9 cellular contexts compared by ENCODE assay signal in the genomic region with DNA sequence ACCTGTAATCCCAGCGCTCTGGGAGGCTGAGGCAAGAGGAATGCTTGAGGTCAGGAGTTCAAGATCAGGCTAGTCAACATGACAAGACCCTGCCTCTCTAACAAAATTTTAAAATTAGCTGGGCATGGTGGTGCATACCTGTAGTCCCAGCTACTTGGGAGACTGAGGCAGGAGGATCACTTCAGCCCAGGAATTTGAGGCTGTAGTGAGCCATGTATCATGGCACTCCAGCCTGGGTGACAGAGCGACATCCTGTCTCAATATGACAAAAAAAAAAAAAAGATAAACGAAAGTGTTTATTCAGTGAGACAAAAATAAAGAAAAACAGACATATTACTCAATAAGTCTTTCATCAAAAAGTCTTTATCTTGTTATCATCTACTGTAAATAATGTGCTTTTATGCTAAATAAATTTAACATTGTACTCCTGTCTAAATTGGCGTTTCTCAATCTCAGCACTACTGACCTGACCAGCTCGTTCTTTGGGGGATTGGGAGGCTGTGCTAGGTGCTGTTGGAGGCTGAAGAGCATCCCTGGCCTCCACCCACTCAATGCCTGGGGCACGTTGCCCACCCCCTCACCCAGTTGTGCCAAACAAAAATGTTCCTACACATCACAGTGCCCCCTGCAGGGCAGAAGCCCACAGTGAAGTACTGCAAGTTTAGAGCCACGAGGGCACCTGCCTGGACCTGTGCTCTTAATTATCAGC. TPM values are rescaled to one million over a fixed set of nuclear protein-coding genes. Genes with fewer than 3 reads are reported as not detected.
DNase-seq lines count a peak whose midpoint lies in the region; ATAC-seq lines count a peak whose summit lies in the region.
"Had no signal": no experiment of that assay in that cellular context is flagged by ENCODE, and none has a peak within 500 bp of the region (broad histone marks: within the 10 kb centered on the region; RNA-seq: fewer than 3 reads in every experiment).

No MANE protein-coding gene starts in this region.

- peaks cover 13% of the 10 kb centered on the region for H3K36me3 ChIP-seq in mesendoderm (ENCODE audit: control insufficient read depth, insufficient read depth, low read length)

- peaks cover 82% of the 10 kb centered on the region for H3K36me3 Mint-ChIP-seq in activated CD8-positive, alpha-beta T cell treated with anti-CD3 and anti-CD28 coated beads, Interleukin-2, amount 10 ng/mL, durations not matched to agents 7 days and 5 days (ENCODE audit: low read depth)

- CTCF ChIA-PET in activated CD8-positive, alpha-beta T cell treated with anti-CD3 and anti-CD28 coated beads, Interleukin-2, amount 10 ng/mL, durations not matched to agents 7 days and 5 days (lab: Charles Lee), result interaction anchor here (0.7 to 1.1 kb wide), 8 partner anchors 12 to 330 kb away, joined by 3 to 4 read pairs (median 3); no protein-coding TSS in a partner anchor

- H3K18ac ChIP-seq in mesendoderm (ENCODE audit: low read length), result no peak overlapping the region

- peaks cover 5% of the 10 kb centered on the region for H3K79me1 ChIP-seq in mesendoderm (ENCODE audit: low read length)

- no peak overlapping the region for H3K4ac ChIP-seq in mesendoderm (ENCODE audit: low read depth, low read length)

- H3K27me3 ChIP-seq in mesendoderm (ENCODE audit: insufficient read depth, low read length, poor library complexity), result no peaks in the 10 kb centered on the region

- H3K56ac ChIP-seq in mesendoderm (ENCODE audit: low read length), result no peak overlapping the region

- peak overlapping the region; percentile 8 for H3K27ac Mint-ChIP-seq in activated CD8-positive, alpha-beta T cell treated with anti-CD3 and anti-CD28 coated beads, Interleukin-2, amount 10 ng/mL, durations not matched to agents 7 days and 5 days

- H3K4me1 ChIP-seq in mesendoderm (ENCODE audit: control insufficient read depth, low read depth, low read length), result no peaks in the 10 kb centered on the region

- no peak overlapping the region for H3K4me3 Mint-ChIP-seq in activated CD8-positive, alpha-beta T cell treated with anti-CD3 and anti-CD28 coated beads, Interleukin-2, amount 10 ng/mL, durations not matched to agents 7 days and 5 days

- H3K27me3 Mint-ChIP-seq in activated CD8-positive, alpha-beta T cell treated with anti-CD3 and anti-CD28 coated beads, Interleukin-2, amount 10 ng/mL, durations not matched to agents 7 days and 5 days (ENCODE audit: low read depth), result no peaks in the 10 kb centered on the region

- peak in 2 of 3 experiments; percentile 9 to 35 for DNase-seq in NCI-H1417 (lab: John Stamatoyannopoulos, UW)
- DNase-seq in NCI-H1417 treated with DMSO at 0.1 percent for 48 hours (lab: John Stamatoyannopoulos, UW), result no peak
- peak; percentile 31 for DNase-seq in activated CD8-positive, alpha-beta T cell treated with anti-CD3 and anti-CD28 coated beads, Interleukin-2, amount 10 ng/mL, durations not matched to agents 7 days and 5 days
- peak; percentile 45 for DNase-seq in mesendoderm
- DNase-seq in SKM-1 (lab: John Stamatoyannopoulos, UW; ENCODE audit: unreplicated experiment), result no peak
- DNase-seq in epidermal melanocyte (ENCODE audit: insufficient read length, low spot score), result no peak
- DNase-seq in NCI-H1048 (lab: John Stamatoyannopoulos, UW), result no peak

- no peak overlapping the region for H3K23ac ChIP-seq in mesendoderm (ENCODE audit: low read length)

- H3K9ac ChIP-seq in mesendoderm (ENCODE audit: low read length), result no peak overlapping the region

- no peak overlapping the region for H3K4me3 ChIP-seq in mesendoderm (ENCODE audit: low read length)

- ATAC-seq in HG03103 (IDR thresholded peaks at IDR 0.05; ENCODE audit: low read depth, unreplicated experiment), result peak; percentile 58
- peak; percentile 47 for ATAC-seq in activated CD8-positive, alpha-beta T cell treated with anti-CD3 and anti-CD28 coated beads, Interleukin-2, amount 10 ng/mL, durations not matched to agents 7 days and 5 days
- ATAC-seq: left lobe of liver had no signal

- H3K4me2 ChIP-seq in mesendoderm (ENCODE audit: low read length), result no peak overlapping the region

- no CpG with 5 or more reads among the region's 7 CpGs for WGBS in mesendoderm (ENCODE audit: extremely low coverage, insufficient coverage, low lambda C conversion rate)

- no peak overlapping the region for H4K8ac ChIP-seq in mesendoderm (ENCODE audit: low read depth, low read length)

- peaks cover 9% of the 10 kb centered on the region for H3K4me1 Mint-ChIP-seq in activated CD8-positive, alpha-beta T cell treated with anti-CD3 and anti-CD28 coated beads, Interleukin-2, amount 10 ng/mL, durations not matched to agents 7 days and 5 days (ENCODE audit: low read depth)

- no peak overlapping the region for H2BK15ac ChIP-seq in mesendoderm (replicated peaks; ENCODE audit: low read depth)

- H2AK5ac ChIP-seq in mesendoderm (ENCODE audit: low read length), result no peak overlapping the region

- no peak overlapping the region for H3K27ac ChIP-seq in mesendoderm (ENCODE audit: low read depth, low read length)

- H3K79me2 ChIP-seq in mesendoderm (ENCODE audit: control insufficient read depth, insufficient read depth, low read length), result peaks cover 3% of the 10 kb centered on the region

- H2BK120ac ChIP-seq in mesendoderm (ENCODE audit: low read depth, low read length), result no peak overlapping the region

- H2BK5ac ChIP-seq in mesendoderm (ENCODE audit: low read length), result no peak overlapping the region

- POLR2A ChIA-PET in activated CD8-positive, alpha-beta T cell treated with anti-CD3 and anti-CD28 coated beads, Interleukin-2, amount 10 ng/mL, durations not matched to agents 7 days and 5 days (lab: Charles Lee), result no interaction called here

- H4K5ac ChIP-seq in mesendoderm (ENCODE audit: low read length), result no peak overlapping the region

- no peaks in the 10 kb centered on the region for H3K9me3 Mint-ChIP-seq in activated CD8-positive, alpha-beta T cell treated with anti-CD3 and anti-CD28 coated beads, Interleukin-2, amount 10 ng/mL, durations not matched to agents 7 days and 5 days (ENCODE audit: insufficient read depth)

RNA-seq across cellular contexts. Expression of a gene that starts 57.7 kb away (rescaled TPM):
- total RNA-seq in activated CD8-positive, alpha-beta T cell treated with anti-CD3 and anti-CD28 coated beads, Interleukin-2, amount 10 ng/mL, durations not matched to agents 7 days and 5 days, result 100 to 1,000 TPM; 154 TPM
- 29.4 TPM for polyA plus RNA-seq in mesendoderm (2013, experiment 1 of 2)
- 30.0 TPM for polyA plus RNA-seq in mesendoderm (2013, experiment 2 of 2)

RNA-seq across cellular contexts. Expression of a gene that starts 59.3 kb away (rescaled TPM):
- 1 to 10 TPM; 7.0 to 7.2 TPM for total RNA-seq in activated CD8-positive, alpha-beta T cell treated with anti-CD3 and anti-CD28 coated beads, Interleukin-2, amount 10 ng/mL, durations not matched to agents 7 days and 5 days
- 0.59 TPM for polyA plus RNA-seq in mesendoderm (2013, experiment 1 of 2)
- polyA plus RNA-seq in mesendoderm (2013, experiment 2 of 2), result 0.45 TPM

Comparison
In these comparisons a context has a peak if more than half of its experiments do, and no peak if none do; other contexts are left out.
1. DNase-seq: peak in NCI-H1417 (2 of 3), activated CD8-positive, alpha-beta T cell treated with anti-CD3 and anti-CD28 coated beads, Interleukin-2, amount 10 ng/mL, durations not matched to agents 7 days and 5 days (single experiment) and mesendoderm (single experiment); none in NCI-H1417 treated with DMSO at 0.1 percent for 48 hours (single experiment), SKM-1 (single experiment), epidermal melanocyte (single experiment) and NCI-H1048 (single experiment).